Comparison of ENCODE assay signal across 18 cellular contexts in genomic region chr17:32110596-32110995, GRCh38.
"Had no signal": no experiment of that assay in that cellular context is flagged by ENCODE, and none has a peak within 500 bp of the region (broad histone marks: within the 10 kb centered on the region; RNA-seq: fewer than 3 reads in every experiment).

No MANE protein-coding gene starts in this region.

- H3K9me3 ChIP-seq: left ventricle myocardium inferior, neutrophil, ovary, sigmoid colon, thyroid gland, upper lobe of right lung had no signal

- H3K27me3 ChIP-seq: ovary, sigmoid colon, thyroid gland, upper lobe of right lung had no signal

- H3K27ac ChIP-seq: left ventricle myocardium inferior, neutrophil, ovary, sigmoid colon, upper lobe of right lung had no signal

- FAIRE-seq: endometrium had no signal

- H3K4me1 ChIP-seq: upper lobe of right lung had no signal

- DNase-seq: activated CD4-positive, alpha-beta T cell treated with anti-CD3 and anti-CD28 coated beads for 4 hours; activated CD4-positive, alpha-beta T cell treated with anti-CD3 and anti-CD28 coated beads, Interleukin-2, amount 50 U/mL, for 4 hours; activated T-cell treated with anti-CD3 and anti-CD28 coated beads, Interleukin-2, amount 50 U/mL, for 4 hours; dermis blood vessel endothelial cell; effector CD4-positive, alpha-beta T cell; kidney glomerular epithelial cell; left ventricle myocardium inferior; natural killer cell; ovary; sigmoid colon; small intestine; stimulated activated CD4-positive, alpha-beta T cell treated with anti-CD3 and anti-CD28 coated beads, Interleukin-1b, Interleukin-23, amount 100 ng/mL, for 48 hours; stimulated activated CD4-positive, alpha-beta T cell treated with anti-CD3 and anti-CD28 coated beads, Interleukin-4, amount 100 ng/mL, for 4 hours; upper lobe of right lung had no signal

- H3K4me3 ChIP-seq: lung, ovary, sigmoid colon, thyroid gland, upper lobe of right lung had no signal

- H3K36me3 ChIP-seq: left ventricle myocardium inferior, neutrophil, ovary, sigmoid colon, thyroid gland, upper lobe of right lung had no signal
